Comparison of ENCODE assay signal across 13 cellular contexts in genomic region chr21:25234857-25235801, GRCh38.
DNase-seq lines count a peak whose midpoint lies in the region; ATAC-seq and TF ChIP-seq lines count a peak whose summit lies in the region.
"Had no signal": no experiment of that assay in that cellular context is flagged by ENCODE, and none has a peak within 500 bp of the region (broad histone marks: within the 10 kb centered on the region; RNA-seq: fewer than 3 reads in every experiment).

No MANE protein-coding gene starts in this region.

- no peak overlapping the region for H3K9ac ChIP-seq in DND-41 (ENCODE audit: low read depth, low read length)

- H3K4me1 ChIP-seq in DND-41 (ENCODE audit: insufficient read depth, low read length) (peaks cover 14% of the 10 kb centered on the region), hepatocyte (ENCODE audit: insufficient read depth) (no peaks in the 10 kb centered on the region)

- TF ChIP-seq CTCF in DND-41 (IDR thresholded peaks at IDR 0.05; ENCODE audit: borderline replicate concordance, extremely low read depth, low read length, poor library complexity, severe bottlenecking) (no peak), WERI-Rb-1 (IDR thresholded peaks at IDR 0.05; ENCODE audit: low read depth, low read length) (no peak), hepatocyte (IDR thresholded peaks at IDR 0.05; ENCODE audit: poor library complexity) (no peak)

- peak overlapping the region; percentile 57 for H3K27ac ChIP-seq in DND-41 (ENCODE audit: low read length)
- no peak overlapping the region for H3K27ac ChIP-seq in WERI-Rb-1
- H3K27ac ChIP-seq in hepatocyte = no peak overlapping the region
- H3K27ac ChIP-seq: SK-N-MC had no signal

- no peaks in the 10 kb centered on the region for H4K20me1 ChIP-seq in DND-41 (ENCODE audit: insufficient read depth, low read length)
- H4K20me1 ChIP-seq in hepatocyte (ENCODE audit: insufficient read depth, poor library complexity, severe bottlenecking) = no peaks in the 10 kb centered on the region

- 72% methylated on average over 4 of the region's 4 CpGs for WGBS in hepatocyte (ENCODE audit: low lambda C conversion rate, missing lambda C conversion rate)

- peak; percentile 100 for ATAC-seq in DND-41 (ENCODE audit: insufficient read depth, low read depth)
- ATAC-seq in GM19328 (IDR thresholded peaks at IDR 0.05; ENCODE audit: unreplicated experiment) = peak; percentile 57
- ATAC-seq in HG02678 (IDR thresholded peaks at IDR 0.05; ENCODE audit: unreplicated experiment) = peak; percentile 84
- peak; percentile 87 for ATAC-seq in HG03565 (IDR thresholded peaks at IDR 0.05; ENCODE audit: unreplicated experiment)
- ATAC-seq: left colon had no signal

- H2AFZ ChIP-seq in DND-41 (ENCODE audit: low read depth, low read length) (peak overlapping the region; percentile 40), hepatocyte (no peak overlapping the region)

- H3K79me2 ChIP-seq in DND-41 (ENCODE audit: insufficient read depth, low read length) (no peaks in the 10 kb centered on the region), hepatocyte (no peaks in the 10 kb centered on the region)

- DNase-seq in DND-41 = peak; percentile 50
- DNase-seq in effector CD4-positive, alpha-beta T cell = no peak
- no peak for DNase-seq in stimulated activated CD4-positive, alpha-beta T cell treated with anti-CD3 and anti-CD28 coated beads, Interleukin-2, amount 100 ng/mL, for 24 hours
- no peak for DNase-seq in WERI-Rb-1
- no peak for DNase-seq in hepatocyte (ENCODE audit: low spot score)
- DNase-seq: activated CD4-positive, alpha-beta T cell treated with anti-CD3 and anti-CD28 coated beads, Interleukin-2, amount 50 U/mL, for 48 hours; left colon; NCI-H69; stimulated activated CD4-positive, alpha-beta T cell treated with anti-CD3 and anti-CD28 coated beads, Interleukin-2, amount 100 ng/mL, for 48 hours had no signal

- H3K36me3 ChIP-seq in DND-41 (ENCODE audit: insufficient read depth, low read length) (no peaks in the 10 kb centered on the region), WERI-Rb-1 (no peaks in the 10 kb centered on the region), hepatocyte (replicated peaks; ENCODE audit: insufficient read depth, low read depth) (no peaks in the 10 kb centered on the region)

- no peaks in the 10 kb centered on the region for H3K9me2 ChIP-seq in hepatocyte (replicated peaks; ENCODE audit: insufficient read depth)

- H3K4me3 ChIP-seq in DND-41 (ENCODE audit: low read depth in 1 of 2, low read length in 2 of 2) = no peak overlapping the region
- no peak overlapping the region for H3K4me3 ChIP-seq in WERI-Rb-1 (ENCODE audit: low read depth, low read length)
- no peak overlapping the region for H3K4me3 ChIP-seq in hepatocyte
- H3K4me3 ChIP-seq: SK-N-MC had no signal

- H3K27me3 ChIP-seq in DND-41 (ENCODE audit: insufficient read depth, low read length, poor library complexity) (no peaks in the 10 kb centered on the region), WERI-Rb-1 (ENCODE audit: insufficient read depth, low read depth, severe bottlenecking) (no peaks in the 10 kb centered on the region), hepatocyte (no peaks in the 10 kb centered on the region)

- H3K4me2 ChIP-seq in DND-41 (ENCODE audit: insufficient read depth, low read length) = peak overlapping the region; percentile 3; the same call in 1 of the 2 replicates
- H3K4me2 ChIP-seq in hepatocyte = no peak overlapping the region

- H3K9me3 ChIP-seq in DND-41 (ENCODE audit: insufficient read depth, low read length, severe bottlenecking) (no peaks in the 10 kb centered on the region), WERI-Rb-1 (ENCODE audit: severe bottlenecking) (peaks cover 4% of the 10 kb centered on the region), hepatocyte (ENCODE audit: low read depth) (no peaks in the 10 kb centered on the region)
